ENCODE assay signal across 20 cellular contexts in genomic region chr2:132974477-132975050, GRCh38.
"Had no signal": no experiment of that assay in that cellular context is flagged by ENCODE, and none has a peak within 500 bp of the region (broad histone marks: within the 10 kb centered on the region; RNA-seq: fewer than 3 reads in every experiment).

No MANE protein-coding gene starts in this region.

- H3K27me3 Mint-ChIP-seq: activated CD8-positive, alpha-beta memory T cell treated with anti-CD3 and anti-CD28 coated beads, Interleukin-2, amount 10 ng/mL, durations not matched to agents 7 days and 5 days; activated T-cell treated with anti-CD3 and anti-CD28 coated beads, Interleukin-2, amount 50 U/mL, for 24 hours had no signal

- H3K9me3 ChIP-seq: esophagus muscularis mucosa, heart right ventricle, left lung had no signal

- FAIRE-seq: endometrium, islet of Langerhans had no signal

- H3K4me1 Mint-ChIP-seq: activated CD8-positive, alpha-beta memory T cell treated with anti-CD3 and anti-CD28 coated beads, Interleukin-2, amount 10 ng/mL, durations not matched to agents 7 days and 5 days; natural killer cell had no signal

- DNase-seq: activated CD4-positive, alpha-beta T cell treated with anti-CD3 and anti-CD28 coated beads, Interleukin-2, amount 50 U/mL, for 48 hours; activated CD4-positive, CD25-positive, alpha-beta regulatory T cell treated with anti-CD3 and anti-CD28 coated beads, Interleukin-2, amount 50 U/mL, for 72 hours; activated CD8-positive, alpha-beta memory T cell treated with anti-CD3 and anti-CD28 coated beads, Interleukin-2, amount 10 ng/mL, durations not matched to agents 7 days and 5 days; activated effector memory CD4-positive, alpha-beta T cell treated with anti-CD3 and anti-CD28 coated beads, Interleukin-2, amount 50 U/mL, for 16 hours; activated T-cell treated with anti-CD3 and anti-CD28 coated beads, Interleukin-2, amount 50 U/mL, for 24 hours; aorta; foreskin melanocyte; heart right ventricle; left lung; natural killer cell; nucleus accumbens; stimulated activated CD4-positive, alpha-beta T cell treated with anti-CD3 and anti-CD28 coated beads, Interleukin-2, amount 100 ng/mL, for 24 hours; stimulated activated naive CD4-positive, alpha-beta T cell had no signal

- H3K36me3 ChIP-seq: esophagus muscularis mucosa, heart right ventricle, left lung had no signal

- H3K27ac Mint-ChIP-seq: activated CD8-positive, alpha-beta memory T cell treated with anti-CD3 and anti-CD28 coated beads, Interleukin-2, amount 10 ng/mL, durations not matched to agents 7 days and 5 days; activated naive CD4-positive, alpha-beta T cell treated with anti-CD3 and anti-CD28 coated beads, Interleukin-2, amount 50 U/mL, for 72 hours; activated T-cell treated with anti-CD3 and anti-CD28 coated beads, Interleukin-2, amount 50 U/mL, for 24 hours; natural killer cell; T-helper 2 cell treated with Interferon-gamma antibody and Interleukin-4, amounts not matched to agents 5 μg/mL and 100 μg/mL, for 36 hours; type B pancreatic cell had no signal

- H3K27ac ChIP-seq: esophagus muscularis mucosa, heart right ventricle, left lung had no signal

- H3K9me3 Mint-ChIP-seq: activated T-cell treated with anti-CD3 and anti-CD28 coated beads, Interleukin-2, amount 50 U/mL, for 24 hours; T-helper 2 cell treated with Interferon-gamma antibody and Interleukin-4, amounts not matched to agents 5 μg/mL and 100 μg/mL, for 36 hours; type B pancreatic cell had no signal

- H3K27me3 ChIP-seq: esophagus muscularis mucosa, heart right ventricle, left lung had no signal

- H3K4me3 ChIP-seq: esophagus muscularis mucosa, heart right ventricle, left lung had no signal

- H3K4me1 ChIP-seq: heart right ventricle, left lung had no signal

- H3K36me3 Mint-ChIP-seq: activated CD8-positive, alpha-beta memory T cell treated with anti-CD3 and anti-CD28 coated beads, Interleukin-2, amount 10 ng/mL, durations not matched to agents 7 days and 5 days; natural killer cell; type B pancreatic cell had no signal

- H3K4me3 Mint-ChIP-seq: activated CD8-positive, alpha-beta memory T cell treated with anti-CD3 and anti-CD28 coated beads, Interleukin-2, amount 10 ng/mL, durations not matched to agents 7 days and 5 days; activated T-cell treated with anti-CD3 and anti-CD28 coated beads, Interleukin-2, amount 50 U/mL, for 24 hours; natural killer cell; T-helper 2 cell treated with Interferon-gamma antibody and Interleukin-4, amounts not matched to agents 5 μg/mL and 100 μg/mL, for 36 hours; type B pancreatic cell had no signal

- ATAC-seq: activated CD8-positive, alpha-beta memory T cell treated with anti-CD3 and anti-CD28 coated beads, Interleukin-2, amount 10 ng/mL, durations not matched to agents 7 days and 5 days; activated naive CD4-positive, alpha-beta T cell treated with anti-CD3 and anti-CD28 coated beads, Interleukin-2, amount 50 U/mL, for 72 hours; heart right ventricle; left lung; natural killer cell; sciatic nerve had no signal
